In genomic region chr6:13005994-13006393, GRCh38 we compare ENCODE assay signal across 16 cellular contexts.
A peak's percentile ranks its signal among the peaks of the same experiment; 100 is the strongest.
DNase-seq lines count a peak whose midpoint lies in the region; ATAC-seq and TF ChIP-seq lines count a peak whose summit lies in the region.
"Had no signal": no experiment of that assay in that cellular context is flagged by ENCODE, and none has a peak within 500 bp of the region (broad histone marks: within the 10 kb centered on the region; RNA-seq: fewer than 3 reads in every experiment).

No MANE protein-coding gene starts in this region.

- H3K9me3 ChIP-seq in left ventricle myocardium inferior (replicated peaks) (no peaks in the 10 kb centered on the region), MM.1S (replicated peaks; ENCODE audit: insufficient read depth, low read length) (no peaks in the 10 kb centered on the region)
- H3K9me3 ChIP-seq: Caco-2 had no signal

- intact Hi-C loops in left ventricle myocardium inferior (cut with micrococcal nuclease): loop anchor here (5.0 kb wide), 1 partner anchor 44 kb away; no protein-coding TSS in a partner anchor

- no peak overlapping the region for H2AFZ ChIP-seq in MM.1S (ENCODE audit: low read length)
- H2AFZ ChIP-seq: GM23248 had no signal

- ATAC-seq in GM21423 (IDR thresholded peaks at IDR 0.05; ENCODE audit: unreplicated experiment): no peak
- ATAC-seq: T-cell had no signal

- H3K27me3 ChIP-seq in left ventricle myocardium inferior (ENCODE audit: low read depth) (no peaks in the 10 kb centered on the region), MM.1S (replicated peaks; ENCODE audit: insufficient read depth, low read length) (no peaks in the 10 kb centered on the region)

- H3K9ac ChIP-seq in MM.1S (ENCODE audit: low read length): no peak overlapping the region
- H3K9ac ChIP-seq: GM23248 had no signal

- H3K4me1 ChIP-seq in left ventricle myocardium inferior: peaks cover 43% of the 10 kb centered on the region
- no peaks in the 10 kb centered on the region for H3K4me1 ChIP-seq in MM.1S (ENCODE audit: low read length)
- H3K4me1 ChIP-seq: Caco-2 had no signal

- H3K36me3 ChIP-seq in left ventricle myocardium inferior (no peaks in the 10 kb centered on the region), MM.1S (replicated peaks; ENCODE audit: insufficient read depth, low read length) (no peaks in the 10 kb centered on the region)

- TF ChIP-seq CTCF in left ventricle myocardium inferior (IDR thresholded peaks at IDR 0.05; ENCODE audit: borderline replicate concordance) (no peak), MM.1S (IDR thresholded peaks at IDR 0.05; ENCODE audit: low read length) (no peak)

- no peaks in the 10 kb centered on the region for H3F3A ChIP-seq in MM.1S (ENCODE audit: insufficient read depth, low read length)

- H4K20me1 ChIP-seq in MM.1S (ENCODE audit: insufficient read depth, low read length): no peaks in the 10 kb centered on the region

- no peaks in the 10 kb centered on the region for H3K79me2 ChIP-seq in MM.1S (ENCODE audit: low read length)

- H3K4me3 ChIP-seq in left ventricle myocardium inferior (peak overlapping the region; percentile 12), MM.1S (ENCODE audit: low read length) (no peak overlapping the region)
- H3K4me3 ChIP-seq: GM23248 had no signal

- peak; percentile 75 for DNase-seq in NCI-H2107 treated with DMSO at 0.1 percent for 48 hours (lab: John Stamatoyannopoulos, UW; ENCODE audit: unreplicated experiment)
- no peak for DNase-seq in NCI-H2107 (lab: John Stamatoyannopoulos, UW)
- peak; percentile 98 for DNase-seq in NCI-H146 (lab: John Stamatoyannopoulos, UW)
- DNase-seq in NCI-H82 treated with DMSO at 0.1 percent for 48 hours (lab: John Stamatoyannopoulos, UW; ENCODE audit: unreplicated experiment): peak; percentile 19
- peak; percentile 21 for DNase-seq in left ventricle myocardium inferior
- no peak for DNase-seq in MM.1S
- DNase-seq in kidney tubule cell (ENCODE audit: low spot score): no peak
- DNase-seq: C1 segment of cervical spinal cord; Caco-2; NCI-H2029 treated with DMSO at 0.1 percent for 48 hours; NCI-H446 treated with DMSO at 0.1 percent for 48 hours; NK-92 treated with Interleukin-12 subunit alpha and Interleukin-12 subunit beta, amount 100 ng/mL, for 24 hours; RPMI8226; T-cell had no signal

- H3K27ac ChIP-seq in left ventricle myocardium inferior (replicated peaks) (peak overlapping the region; percentile 77), MM.1S (ENCODE audit: low read length) (no peak overlapping the region)
- H3K27ac ChIP-seq: GM23248 had no signal

- no peak overlapping the region for H3K4me2 ChIP-seq in MM.1S (ENCODE audit: low read depth, low read length)

- no peaks in the 10 kb centered on the region for H3K9me2 ChIP-seq in MM.1S (replicated peaks; ENCODE audit: insufficient read depth, low read length)

Comparison
In these comparisons a context has a peak if more than half of its experiments do, and no peak if none do; other contexts are left out.
1. DNase-seq: peak in NCI-H2107 treated with DMSO at 0.1 percent for 48 hours (single experiment), NCI-H146 (single experiment), NCI-H82 treated with DMSO at 0.1 percent for 48 hours (single experiment) and left ventricle myocardium inferior (single experiment); none in NCI-H2107 (single experiment), MM.1S (single experiment) and kidney tubule cell (single experiment).